Comparison of ENCODE assay signal across 10 cellular contexts in the genomic region with DNA sequence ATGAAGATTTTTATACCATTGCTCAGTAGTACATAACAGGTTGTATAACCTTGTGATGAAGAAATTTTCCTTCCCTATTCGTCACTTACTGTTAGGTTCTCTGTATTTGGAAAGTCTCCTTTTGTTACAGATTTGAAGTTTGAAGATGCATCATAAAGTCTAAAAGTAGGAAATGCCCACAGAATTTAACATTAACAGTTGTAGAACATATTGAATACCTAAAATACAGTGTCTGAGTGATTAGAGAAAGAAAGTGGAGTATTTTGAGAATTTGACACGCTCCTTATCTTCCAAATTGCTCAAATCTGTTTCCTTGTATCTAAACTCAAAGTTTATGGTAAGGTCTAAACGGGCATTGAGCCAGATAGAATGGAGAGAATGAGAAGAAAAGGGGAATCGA.
DNase-seq lines count a peak whose midpoint lies in the region; ATAC-seq and TF ChIP-seq lines count a peak whose summit lies in the region.
"Had no signal": no experiment of that assay in that cellular context is flagged by ENCODE, and none has a peak within 500 bp of the region (broad histone marks: within the 10 kb centered on the region; RNA-seq: fewer than 3 reads in every experiment).

No MANE protein-coding gene starts in this region.

- POLR2A ChIA-PET in PC-3 (lab: Charles Lee; ENCODE audit: unreplicated experiment) = no interaction called here

- peak overlapping the region in 3 of 4 donors; percentile 44 to 54 (median 48) for H3K4me3 Mint-ChIP-seq in CD4-positive, CD25-positive, alpha-beta regulatory T cell
- H3K4me3 Mint-ChIP-seq in IgD-negative memory B cell = peak overlapping the region in 3 of 4 donors; percentile 19 to 66 (median 24)
- H3K4me3 Mint-ChIP-seq in dendritic cell treated with granulocyte-macrophage colony-stimulating factor and Interleukin-4, amounts not matched to agents 40 ng/mL and 50 ng/mL, for 4 days = no peak overlapping the region

- no TSS peak for BruUV-seq in PC-3 (replicated peaks; lab: Mats Ljungman, UMichigan)

- H3K9me3 ChIP-seq in CD4-positive, CD25-positive, alpha-beta regulatory T cell (ENCODE audit: control insufficient read depth in 2 of 2, low read length in 2 of 2) = no peaks in the 10 kb centered on the region
- no peaks in the 10 kb centered on the region for H3K9me3 ChIP-seq in PC-3 (ENCODE audit: low read length)
- H3K9me3 ChIP-seq: pancreas had no signal

- CTCF ChIA-PET in PC-3 (lab: Charles Lee) = no interaction called here

- DNase-seq in CD4-positive, CD25-positive, alpha-beta regulatory T cell = no peak
- DNase-seq in pons (ENCODE audit: low spot score) (peak; percentile 64), PC-3 (no peak), NCI-H69 (lab: John Stamatoyannopoulos, UW) (no peak)
- DNase-seq: NCI-H2081, pancreas had no signal

- no peak overlapping the region for H3K4me2 ChIP-seq in PC-3 (ENCODE audit: low read length)

- H2AFZ ChIP-seq in PC-3 (ENCODE audit: low read length) = no peak overlapping the region

- H3K79me2 ChIP-seq in PC-3 (ENCODE audit: low read length) = peaks cover 97% of the 10 kb centered on the region

- H3K4me3 ChIP-seq in CD4-positive, CD25-positive, alpha-beta regulatory T cell (ENCODE audit: low read depth, low read length) = peak overlapping the region; percentile 35
- no peak overlapping the region for H3K4me3 ChIP-seq in PC-3 (ENCODE audit: low read length)
- H3K4me3 ChIP-seq: pancreas had no signal

- H3K9ac ChIP-seq in PC-3 (ENCODE audit: low read length) = no peak overlapping the region

- H3K4me1 Mint-ChIP-seq in CD4-positive, CD25-positive, alpha-beta regulatory T cell = peaks cover 44 to 90% (median 71%) of the 10 kb centered on the region in 4 donors
- H3K4me1 Mint-ChIP-seq in IgD-negative memory B cell = peaks cover 38 to 62% (median 62%) of the 10 kb centered on the region in 3 donors
- peaks cover 41% of the 10 kb centered on the region for H3K4me1 Mint-ChIP-seq in dendritic cell treated with granulocyte-macrophage colony-stimulating factor and Interleukin-4, amounts not matched to agents 40 ng/mL and 50 ng/mL, for 4 days (ENCODE audit: low read depth)

- H3K27me3 Mint-ChIP-seq in CD4-positive, CD25-positive, alpha-beta regulatory T cell = no peaks in the 10 kb centered on the region
- H3K27me3 Mint-ChIP-seq in IgD-negative memory B cell = no peaks in the 10 kb centered on the region
- H3K27me3 Mint-ChIP-seq in dendritic cell treated with granulocyte-macrophage colony-stimulating factor and Interleukin-4, amounts not matched to agents 40 ng/mL and 50 ng/mL, for 4 days = no peaks in the 10 kb centered on the region

- no peak for TF ChIP-seq CTCF in PC-3 (conservative IDR thresholded peaks at IDR 0.05; ENCODE audit: low read depth, low read length)

- peak overlapping the region; percentile 63 for H3K27ac ChIP-seq in CD4-positive, CD25-positive, alpha-beta regulatory T cell (ENCODE audit: insufficient read depth, low read length, poor library complexity, severe bottlenecking)
- no peak overlapping the region for H3K27ac ChIP-seq in PC-3 (ENCODE audit: low read length)
- H3K27ac ChIP-seq: pancreas had no signal

- H3K27me3 ChIP-seq in CD4-positive, CD25-positive, alpha-beta regulatory T cell (ENCODE audit: control insufficient read depth, insufficient read depth, low read length) = no peaks in the 10 kb centered on the region
- no peaks in the 10 kb centered on the region for H3K27me3 ChIP-seq in PC-3 (ENCODE audit: low read length)
- H3K27me3 ChIP-seq: pancreas had no signal

- H3K9me3 Mint-ChIP-seq in CD4-positive, CD25-positive, alpha-beta regulatory T cell = no peaks in the 10 kb centered on the region
- H3K9me3 Mint-ChIP-seq in IgD-negative memory B cell = no peaks in the 10 kb centered on the region
- H3K9me3 Mint-ChIP-seq in dendritic cell treated with granulocyte-macrophage colony-stimulating factor and Interleukin-4, amounts not matched to agents 40 ng/mL and 50 ng/mL, for 4 days = no peaks in the 10 kb centered on the region

- ATAC-seq in CD4-positive, CD25-positive, alpha-beta regulatory T cell (ENCODE audit: low read depth in 2 of 2) = no peak
- ATAC-seq in PC-3 (no peak), HG02973 (IDR thresholded peaks at IDR 0.05; ENCODE audit: unreplicated experiment) (no peak), HG03457 (IDR thresholded peaks at IDR 0.05; ENCODE audit: unreplicated experiment) (no peak)
- ATAC-seq: pancreas had no signal

- no peaks in the 10 kb centered on the region for H4K20me1 ChIP-seq in PC-3 (ENCODE audit: low read length)

- peaks cover 16% of the 10 kb centered on the region for H3K36me3 ChIP-seq in CD4-positive, CD25-positive, alpha-beta regulatory T cell (ENCODE audit: control insufficient read depth, insufficient read depth, low read length)
- H3K36me3 ChIP-seq in PC-3 (ENCODE audit: low read depth, low read length) = peaks cover 5% of the 10 kb centered on the region; the same call in 1 of the 2 replicates
- H3K36me3 ChIP-seq: pancreas had no signal

- intact Hi-C loops in dendritic cell treated with granulocyte-macrophage colony-stimulating factor and Interleukin-4, amounts not matched to agents 40 ng/mL and 50 ng/mL, for 4 days (cut with micrococcal nuclease) = no loop called here
- intact Hi-C loops in PC-3 (cut with micrococcal nuclease) = no loop called here

- peaks cover 74% of the 10 kb centered on the region for H3K4me1 ChIP-seq in CD4-positive, CD25-positive, alpha-beta regulatory T cell (ENCODE audit: control insufficient read depth, insufficient read depth, low read length, poor library complexity, severe bottlenecking)
- H3K4me1 ChIP-seq in PC-3 (ENCODE audit: insufficient read depth, low read length) = peaks cover 15% of the 10 kb centered on the region

- H3F3A ChIP-seq in PC-3 (ENCODE audit: low read length, unreplicated experiment) = no peaks in the 10 kb centered on the region

- peaks cover 24% of the 10 kb centered on the region for H3K36me3 Mint-ChIP-seq in CD4-positive, CD25-positive, alpha-beta regulatory T cell
- peaks cover 2% of the 10 kb centered on the region for H3K36me3 Mint-ChIP-seq in IgD-negative memory B cell
- H3K36me3 Mint-ChIP-seq in dendritic cell treated with granulocyte-macrophage colony-stimulating factor and Interleukin-4, amounts not matched to agents 40 ng/mL and 50 ng/mL, for 4 days (ENCODE audit: low read depth) = peaks cover 17% of the 10 kb centered on the region

- no peaks in the 10 kb centered on the region for H3K9me2 ChIP-seq in PC-3 (replicated peaks; ENCODE audit: low read length)

- peak overlapping the region; percentile 2 to 82 (median 30) for H3K27ac Mint-ChIP-seq in CD4-positive, CD25-positive, alpha-beta regulatory T cell
- peak overlapping the region; percentile 30 to 74 (median 38) for H3K27ac Mint-ChIP-seq in IgD-negative memory B cell
- peak overlapping the region; percentile 78 for H3K27ac Mint-ChIP-seq in dendritic cell treated with granulocyte-macrophage colony-stimulating factor and Interleukin-4, amounts not matched to agents 40 ng/mL and 50 ng/mL, for 4 days
